ENCODE assay signal across 9 cellular contexts in the genomic region with DNA sequence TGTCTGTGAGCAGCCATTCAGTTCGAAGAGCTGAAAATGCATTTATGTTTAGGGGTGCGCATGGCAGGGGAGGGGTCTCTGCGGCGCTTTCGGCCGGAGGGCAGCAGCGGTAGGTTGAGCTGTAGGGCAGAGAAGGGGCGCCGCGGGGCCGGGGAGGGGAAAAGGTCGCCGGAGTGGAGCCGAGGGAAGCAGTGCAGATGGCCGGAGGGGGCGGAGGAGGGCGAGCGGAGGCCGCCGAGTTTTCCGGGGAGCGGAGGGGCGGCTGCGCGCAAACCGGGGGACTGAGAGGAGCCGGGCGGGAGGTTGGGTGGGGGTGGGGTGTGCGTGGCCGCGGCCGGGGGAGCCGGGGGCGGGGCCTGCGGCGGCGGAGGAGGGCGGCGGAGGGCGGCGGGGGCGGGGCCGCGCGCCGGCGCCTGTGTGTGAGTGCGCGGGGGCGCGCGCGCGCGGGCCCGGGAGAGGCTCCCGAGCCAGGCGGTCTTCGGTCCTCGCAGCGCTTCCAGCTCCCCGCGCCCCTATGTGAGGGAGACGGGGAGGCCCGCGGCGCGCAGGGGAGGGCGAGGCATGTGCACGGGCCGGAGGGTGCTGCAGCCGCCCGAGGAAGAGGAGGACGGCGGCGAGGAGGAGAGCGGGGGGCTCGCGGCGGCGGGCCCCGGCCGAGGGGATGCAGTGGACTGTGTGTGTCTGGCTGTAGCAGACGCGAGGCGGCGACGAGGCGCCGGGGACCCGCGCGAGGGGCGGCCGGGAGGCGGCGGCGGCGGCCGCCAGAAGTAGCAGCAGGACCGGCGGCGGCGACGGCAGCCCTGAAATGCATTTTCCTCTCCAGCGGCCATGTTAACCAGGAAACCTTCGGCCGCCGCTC. TPM values are rescaled to one million over a fixed set of nuclear protein-coding genes. Genes with fewer than 3 reads are reported as not detected.
DNase-seq lines count a peak whose midpoint lies in the region; ATAC-seq, FAIRE-seq and TF ChIP-seq lines count a peak whose summit lies in the region.
"Had no signal": no experiment of that assay in that cellular context is flagged by ENCODE, and none has a peak within 500 bp of the region (broad histone marks: within the 10 kb centered on the region; RNA-seq: fewer than 3 reads in every experiment).

DYRK2 (plus strand) TSS at position 440 of the 859 bp plus-strand sequence; CDS start at position 829, 389 bp downstream.

- peak within 1 kb of the TSS; percentile 72 for H3K4ac ChIP-seq in H1 (replicated peaks; ENCODE audit: insufficient read length, low read depth, low read length)
- H3K4ac ChIP-seq in mesendoderm (ENCODE audit: low read depth, low read length), result peak within 1 kb of the TSS; percentile 97

- peak within 1 kb of the TSS; percentile 80 to 97 (median 88) for H3K9ac ChIP-seq in H1 (replicated peaks in 1 of 4; ENCODE audit: extremely low read depth in 1 of 4, low read depth in 3 of 4, low read length in 3 of 4)
- H3K9ac ChIP-seq in mesendoderm (ENCODE audit: low read length), result peak within 1 kb of the TSS; percentile 97

- no peak for FAIRE-seq in H1 (lab: Jason Lieb, UNC)
- FAIRE-seq: colon had no signal

- H3K36me3 ChIP-seq in H1 (ENCODE audit: control insufficient read depth in 2 of 4, insufficient read depth in 4 of 4, low read length in 3 of 4) (peaks cover 0 to 6% (median 0%) of the 10 kb centered on the region in 4 experiments; a peak in 1 of 8 replicates), mesendoderm (ENCODE audit: control insufficient read depth, insufficient read depth, low read length) (no peaks in the 10 kb centered on the region)

- peak within 1 kb of the TSS; percentile 89 for H4K91ac ChIP-seq in H1 (replicated peaks; ENCODE audit: insufficient read length, low read length)

- no peak within 1 kb of the TSS for H2BK120ac ChIP-seq in H1 (replicated peaks; ENCODE audit: low read depth, low read length)
- peak within 1 kb of the TSS; percentile 52 for H2BK120ac ChIP-seq in mesendoderm (ENCODE audit: low read depth, low read length)

- 0 out of 2 replicates have a peak within 1 kb of the TSS, but pooled peaks have one; percentile 29 for H2BK15ac ChIP-seq in H1 (ENCODE audit: low read length)
- H2BK15ac ChIP-seq in mesendoderm (replicated peaks; ENCODE audit: low read depth), result no peak within 1 kb of the TSS

- 3% methylated on average over 46 of the region's 109 CpGs; no CpG with 5 or more reads in 1 of the 2 experiments for WGBS in H1 (ENCODE audit: extremely low coverage in 1 of 2, insufficient coverage in 1 of 2, insufficient read length in 1 of 2, insufficient replicate concordance in 2 of 2, low coverage in 1 of 2, low lambda C conversion rate in 2 of 2, missing lambda C conversion rate in 1 of 2), 2 experiments
- WGBS in mesendoderm (ENCODE audit: extremely low coverage, insufficient coverage, low lambda C conversion rate), result no CpG with 5 or more reads among the region's 109 CpGs

- H3K9me3 ChIP-seq in H1 (ENCODE audit: insufficient read depth in 2 of 2, low read depth in 1 of 2, low read length in 1 of 2), result no peaks in the 10 kb centered on the region

- ATAC-seq in GM18909 (IDR thresholded peaks at IDR 0.05; ENCODE audit: poor library complexity, unreplicated experiment), result peak; percentile 57
- peak; percentile 53 for ATAC-seq in HG03159 (IDR thresholded peaks at IDR 0.05; ENCODE audit: unreplicated experiment)

- H4K8ac ChIP-seq in H1 (ENCODE audit: extremely low read depth, insufficient read depth, low read length) (peak within 1 kb of the TSS; percentile 99), mesendoderm (ENCODE audit: low read depth, low read length) (peak within 1 kb of the TSS; percentile 91)

- H3K4me2 ChIP-seq in H1 (ENCODE audit: insufficient read depth in 1 of 2, low read depth in 2 of 2, low read length in 2 of 2) (peak within 1 kb of the TSS; percentile 86 to 93), mesendoderm (ENCODE audit: low read length) (peak within 1 kb of the TSS; percentile 79)

- H3K27me3 ChIP-seq in H1 (replicated peaks in 1 of 4; ENCODE audit: control insufficient read depth in 3 of 4, extremely low read depth in 1 of 4, insufficient read depth in 3 of 4, low read length in 3 of 4) (no peaks in the 10 kb centered on the region), mesendoderm (ENCODE audit: insufficient read depth, low read length, poor library complexity) (no peaks in the 10 kb centered on the region)

- peak within 1 kb of the TSS; percentile 79 for H2AFZ ChIP-seq in H1 (ENCODE audit: low read length)

- H3K14ac ChIP-seq in H1 (ENCODE audit: insufficient read length), result peak within 1 kb of the TSS; percentile 91

- H3K23ac ChIP-seq in H1 (ENCODE audit: insufficient read length), result no peak within 1 kb of the TSS
- H3K23ac ChIP-seq in mesendoderm (ENCODE audit: low read length), result peak within 1 kb of the TSS; percentile 83

- peak; percentile 82 to 89 for TF ChIP-seq POLR2A in H1 (IDR thresholded peaks at IDR 0.05; ENCODE audit: control extremely low read depth in 1 of 2, low read depth in 2 of 2, low read length in 2 of 2)

- H3K27ac ChIP-seq in H1 (ENCODE audit: low read depth, low read length), result peak within 1 kb of the TSS; percentile 82
- peak within 1 kb of the TSS; percentile 81 for H3K27ac ChIP-seq in mesendoderm (ENCODE audit: low read depth, low read length)

- H3K79me2 ChIP-seq in H1 (ENCODE audit: control insufficient read depth in 1 of 2, insufficient read depth in 2 of 2, low read length in 2 of 2) (peaks cover 22 to 44% of the 10 kb centered on the region in 2 experiments), mesendoderm (ENCODE audit: control insufficient read depth, insufficient read depth, low read length) (peaks cover 40% of the 10 kb centered on the region)

- H2BK20ac ChIP-seq in H1 (ENCODE audit: low read length), result no peak within 1 kb of the TSS

- TF ChIP-seq RAD21 in H1 (IDR thresholded peaks at IDR 0.05 in 1 of 2, conservative IDR thresholded peaks at IDR 0.05 in 1 of 2; ENCODE audit: low read depth in 2 of 2, low read length in 2 of 2), result no peak

- peak within 1 kb of the TSS; percentile 90 for H3K56ac ChIP-seq in H1 (replicated peaks; ENCODE audit: insufficient read length, low read depth, low read length)
- peak within 1 kb of the TSS; percentile 97 for H3K56ac ChIP-seq in mesendoderm (ENCODE audit: low read length)

- H2AK5ac ChIP-seq in H1 (ENCODE audit: low read depth, low read length), result peak within 1 kb of the TSS; percentile 24; the same call in 1 of the 2 replicates
- H2AK5ac ChIP-seq in mesendoderm (ENCODE audit: low read length), result no peak within 1 kb of the TSS

- peaks cover 13% of the 10 kb centered on the region for H3K23me2 ChIP-seq in H1 (ENCODE audit: low read depth, low read length)

- H3K79me1 ChIP-seq in H1 (ENCODE audit: low read depth, low read length) (peaks cover 5% of the 10 kb centered on the region), mesendoderm (ENCODE audit: low read length) (peaks cover 2% of the 10 kb centered on the region)

- H3K4me3 ChIP-seq in H1 (ENCODE audit: extremely low read depth in 1 of 4, insufficient read depth in 2 of 4, low read depth in 3 of 4, low read length in 4 of 4) (peak within 1 kb of the TSS; percentile 79 to 99 (median 92)), mesendoderm (ENCODE audit: low read length) (peak within 1 kb of the TSS; percentile 89)

- H4K5ac ChIP-seq in H1 (ENCODE audit: insufficient read length, low read depth, low read length) (peak within 1 kb of the TSS; percentile 64), mesendoderm (ENCODE audit: low read length) (no peak within 1 kb of the TSS)

- H3K4me1 ChIP-seq in H1 (replicated peaks in 1 of 4; ENCODE audit: control insufficient read depth in 3 of 4, insufficient read depth in 4 of 4, low read length in 3 of 4), result peaks cover 0 to 14% (median 10%) of the 10 kb centered on the region in 4 experiments; a peak in 4 of 7 replicates
- H3K4me1 ChIP-seq in mesendoderm (ENCODE audit: control insufficient read depth, low read depth, low read length), result no peaks in the 10 kb centered on the region

- H4K20me1 ChIP-seq in H1 (replicated peaks in 1 of 2; ENCODE audit: control insufficient read depth in 1 of 2, insufficient read depth in 2 of 2, low read length in 2 of 2), result peaks cover 4 to 10% of the 10 kb centered on the region in 2 experiments

- H3K18ac ChIP-seq in H1 (ENCODE audit: extremely low read depth, low read length) (peak within 1 kb of the TSS; percentile 60), mesendoderm (ENCODE audit: low read length) (peak within 1 kb of the TSS; percentile 65)

- DNase-seq in Ammon's horn (ENCODE audit: low spot score) (peak; percentile 80), NCI-H748 treated with DMSO at 0.1 percent for 48 hours (lab: John Stamatoyannopoulos, UW) (peak; percentile 64), H1 (ENCODE audit: low read depth in 1 of 2, low spot score in 2 of 2) (peak; percentile 19 to 84), mesendoderm (peak; percentile 84)
- peak; percentile 45 for DNase-seq in stimulated activated CD8-positive, alpha-beta memory T cell treated with anti-CD3 and anti-CD28 coated beads, Interleukin-15, amount 100 ng/mL, for 1 hour (ENCODE audit: low read depth)

- CTCF ChIA-PET in activated CD8-positive, alpha-beta memory T cell treated with anti-CD3 and anti-CD28 coated beads for 36 hours (lab: Charles Lee), result interaction anchor here (0.6 to 1.6 kb wide), 4 partner anchors 9 to 293 kb away, joined by 3 to 5 read pairs (median 4); no protein-coding TSS in a partner anchor
- CTCF ChIA-PET in H1 (lab: Charles Lee; ENCODE audit: partially characterized antibody), result interaction anchor here (0.8 to 1.6 kb wide), 8 partner anchors 14 to 293 kb away, joined by 3 to 6 read pairs (median 4); no protein-coding TSS in a partner anchor

- TF ChIP-seq CTCF in H1 (IDR thresholded peaks at IDR 0.05; ENCODE audit: control extremely low read depth in 1 of 3, insufficient read depth in 1 of 3, low read depth in 1 of 3, low read length in 3 of 3), result no peak

- POLR2A ChIA-PET in activated CD8-positive, alpha-beta memory T cell treated with anti-CD3 and anti-CD28 coated beads for 36 hours (lab: Charles Lee), result interaction anchor here (0.6 to 1.5 kb wide), 6 partner anchors 18 to 675 kb away, joined by 3 to 10 read pairs (median 5); partner anchors contain the start of gene CAND1
- POLR2A ChIA-PET in H1 (lab: Charles Lee; ENCODE audit: partially characterized antibody), result interaction anchor here (0.6 to 2.4 kb wide), 12 partner anchors 9 to 380 kb away, joined by 3 to 12 read pairs (median 4); no protein-coding TSS in a partner anchor

- H2BK5ac ChIP-seq in H1 (ENCODE audit: low read depth, low read length) (peak within 1 kb of the TSS; percentile 85; the same call in 1 of the 2 replicates), mesendoderm (ENCODE audit: low read length) (peak within 1 kb of the TSS; percentile 87)

- TF ChIP-seq EP300 in H1 (IDR thresholded peaks at IDR 0.05; ENCODE audit: borderline replicate concordance in 1 of 2, low read depth in 2 of 2, low read length in 2 of 2), result no peak

- peak within 1 kb of the TSS; percentile 52; the same call in 1 of the 2 replicates for H2BK12ac ChIP-seq in H1 (ENCODE audit: low read depth, low read length)

RNA-seq across cellular contexts. Expression of gene DYRK2, which starts in this region (rescaled TPM):
- total RNA-seq in activated CD8-positive, alpha-beta memory T cell treated with anti-CD3 and anti-CD28 coated beads for 36 hours, result 10 to 100 TPM; 31.3 to 31.8 TPM
- total RNA-seq in H1 (2021; fragmentation: NEBNext Ultra II Directional; extraction: Animal tissue kit (Norgen Biotek cat#: 25700)), result 31.6 and 34.9 TPM in 2 replicates
- polyA plus RNA-seq in H1 (2011; rRNA removed), result 11.2 and 13.9 TPM in 2 replicates
- polyA plus RNA-seq in H1 (2011; cell fraction: cytosol; rRNA removed), result 14.4 TPM
- polyA plus RNA-seq in H1 (2011; cell fraction: nucleus; rRNA removed), result 30.8 TPM
- 18.9 to 22.9 TPM (median 20.4 TPM) in 4 replicates for polyA plus RNA-seq in H1 (2012, experiment 1 of 2)
- 3.8 TPM for polyA plus RNA-seq in H1 (2012, experiment 2 of 2)
- polyA plus RNA-seq in H1 (2013, experiment 1 of 2), result 10.4 TPM
- polyA plus RNA-seq in H1 (2013, experiment 2 of 2), result 10.1 TPM
- 72.5 and 75.7 TPM in 2 replicates for polyA minus RNA-seq in H1 (2011; rRNA and poly(A)+ RNA removed)
- polyA minus RNA-seq in H1 (2011; cell fraction: cytosol; rRNA and poly(A)+ RNA removed), result 36.9 TPM
- 61.0 TPM for polyA minus RNA-seq in H1 (2011; cell fraction: nucleus; rRNA and poly(A)+ RNA removed)
- polyA plus RNA-seq in mesendoderm (2013, experiment 1 of 2), result 17.7 TPM
- polyA plus RNA-seq in mesendoderm (2013, experiment 2 of 2), result 18.5 TPM

Comparison
In these comparisons a context has a peak if more than half of its experiments do, and no peak if none do; other contexts are left out.
1. Peak in every context shown above with its lines: DNase-seq, ATAC-seq, H3K4me3 ChIP-seq and H3K27ac ChIP-seq.